In the genomic region with DNA sequence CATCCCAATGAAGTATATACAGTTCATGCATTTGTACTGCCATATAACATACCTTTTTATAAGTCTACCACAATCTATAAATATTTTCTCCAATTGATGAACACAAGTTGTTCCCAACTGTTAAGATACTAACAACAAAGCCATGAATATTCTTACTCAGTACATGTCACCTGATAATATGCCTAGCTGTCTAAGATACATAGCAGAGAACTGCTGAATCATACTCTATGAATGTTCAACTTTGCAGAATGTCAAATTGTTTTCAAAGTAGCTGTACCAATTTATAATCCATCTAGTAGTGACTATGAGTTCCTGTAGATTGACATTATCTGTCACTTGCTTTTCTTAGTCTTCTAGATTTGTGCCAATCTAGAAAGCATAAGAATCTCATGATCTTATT, we compare ENCODE assay signal across 21 cellular contexts.
DNase-seq lines count a peak whose midpoint lies in the region; ATAC-seq and TF ChIP-seq lines count a peak whose summit lies in the region.
"Had no signal": no experiment of that assay in that cellular context is flagged by ENCODE, and none has a peak within 500 bp of the region (broad histone marks: within the 10 kb centered on the region; RNA-seq: fewer than 3 reads in every experiment).

No MANE protein-coding gene starts in this region.

- peaks cover 77% of the 10 kb centered on the region for H3K79me2 ChIP-seq in Karpas-422 (ENCODE audit: low read length)

- ATAC-seq in HG02588 (IDR thresholded peaks at IDR 0.05; ENCODE audit: unreplicated experiment) (no peak), GM21786 (IDR thresholded peaks at IDR 0.05; ENCODE audit: unreplicated experiment) (no peak)
- ATAC-seq: activated naive CD8-positive, alpha-beta T cell treated with anti-CD3 and anti-CD28 coated beads, Interleukin-2, amount 50 U/mL, for 24 hours; stimulated activated naive CD8-positive, alpha-beta T cell treated with anti-CD3 and anti-CD28 coated beads, Interleukin-15, amount 100 ng/mL, for 72 hours had no signal

- no peak overlapping the region for H3K4me3 Mint-ChIP-seq in nephron progenitor cell
- H3K4me3 Mint-ChIP-seq: activated CD4-positive, alpha-beta memory T cell treated with anti-CD3 and anti-CD28 coated beads for 36 hours; activated naive CD8-positive, alpha-beta T cell treated with anti-CD3 and anti-CD28 coated beads, Interleukin-2, amount 50 U/mL, for 24 hours; activated T-helper 1 cell treated with anti-CD3 and anti-CD28 coated beads, Interleukin-12 subunit alpha, Interleukin-12 subunit beta, Interleukin-2, Interleukin-4 antibody, amounts not matched to agents 30 ng/mL and 10 ng/mL and 1 ng/mL, durations not matched to agents 14 hours and 24 hours and 36 hours; mesothelial cell of epicardium; stimulated activated naive CD8-positive, alpha-beta T cell treated with anti-CD3 and anti-CD28 coated beads, Interleukin-15, amount 100 ng/mL, for 72 hours had no signal

- no peaks in the 10 kb centered on the region for H3K4me1 Mint-ChIP-seq in nephron progenitor cell
- H3K4me1 Mint-ChIP-seq: activated naive CD8-positive, alpha-beta T cell treated with anti-CD3 and anti-CD28 coated beads, Interleukin-2, amount 50 U/mL, for 24 hours; stimulated activated naive CD8-positive, alpha-beta T cell treated with anti-CD3 and anti-CD28 coated beads, Interleukin-15, amount 100 ng/mL, for 72 hours had no signal

- no peaks in the 10 kb centered on the region for H3K27me3 Mint-ChIP-seq in nephron progenitor cell (ENCODE audit: low read depth, poor library complexity)
- H3K27me3 Mint-ChIP-seq: activated CD4-positive, alpha-beta memory T cell treated with anti-CD3 and anti-CD28 coated beads for 36 hours; activated naive CD8-positive, alpha-beta T cell treated with anti-CD3 and anti-CD28 coated beads, Interleukin-2, amount 50 U/mL, for 24 hours; stimulated activated naive CD8-positive, alpha-beta T cell treated with anti-CD3 and anti-CD28 coated beads, Interleukin-15, amount 100 ng/mL, for 72 hours had no signal

- H3K4me1 ChIP-seq in Karpas-422 (ENCODE audit: low read length), result no peaks in the 10 kb centered on the region

- no peaks in the 10 kb centered on the region for H4K20me1 ChIP-seq in Karpas-422 (ENCODE audit: insufficient read depth, low read depth, low read length)

- H3K4me3 ChIP-seq in AG10803 (ENCODE audit: low read length) (no peak overlapping the region), Karpas-422 (ENCODE audit: low read length) (no peak overlapping the region), epithelial cell of esophagus (ENCODE audit: low read length) (no peak overlapping the region)
- H3K4me3 ChIP-seq: PC-9, spleen had no signal

- TF ChIP-seq CTCF in AG10803 (conservative IDR thresholded peaks at IDR 0.05; ENCODE audit: low read length) (no peak), epithelial cell of esophagus (IDR thresholded peaks at IDR 0.05; ENCODE audit: insufficient read depth, low read depth, low read length, missing control alignments) (no peak), nephron progenitor cell (IDR thresholded peaks at IDR 0.05) (no peak)

- no peak overlapping the region for H2AFZ ChIP-seq in Karpas-422 (ENCODE audit: low read length)
- H2AFZ ChIP-seq: PC-9 had no signal

- H3K9me3 ChIP-seq in Karpas-422 (ENCODE audit: low read length), result no peaks in the 10 kb centered on the region
- H3K9me3 ChIP-seq: spleen had no signal

- H3K27me3 ChIP-seq in Karpas-422 (ENCODE audit: low read length), result no peaks in the 10 kb centered on the region
- H3K27me3 ChIP-seq: spleen had no signal

- peak overlapping the region; percentile 1 for H3K27ac Mint-ChIP-seq in nephron progenitor cell
- H3K27ac Mint-ChIP-seq: activated CD4-positive, alpha-beta memory T cell treated with anti-CD3 and anti-CD28 coated beads for 36 hours; activated naive CD8-positive, alpha-beta T cell treated with anti-CD3 and anti-CD28 coated beads, Interleukin-2, amount 50 U/mL, for 24 hours; activated T-helper 1 cell treated with anti-CD3 and anti-CD28 coated beads, Interleukin-12 subunit alpha, Interleukin-12 subunit beta, Interleukin-2, Interleukin-4 antibody, amounts not matched to agents 30 ng/mL and 10 ng/mL and 1 ng/mL, durations not matched to agents 14 hours and 24 hours and 36 hours; mesothelial cell of epicardium had no signal

- H3K27ac ChIP-seq in Karpas-422 (ENCODE audit: low read length), result peak overlapping the region; percentile 27; the same call in 1 of the 2 replicates
- H3K27ac ChIP-seq: PC-9, spleen had no signal

- H3K9ac ChIP-seq in Karpas-422 (ENCODE audit: low read length), result no peak overlapping the region

- peak; percentile 6 for DNase-seq in AG10803 (ENCODE audit: low read depth)
- DNase-seq in Karpas-422, result no peak
- peak; percentile 18 for DNase-seq in epithelial cell of esophagus (ENCODE audit: low read depth)
- no peak for DNase-seq in nephron progenitor cell
- DNase-seq in NCI-H82 treated with DMSO at 0.1 percent for 48 hours (lab: John Stamatoyannopoulos, UW; ENCODE audit: unreplicated experiment), result no peak
- DNase-seq in NCI-H1436 (lab: John Stamatoyannopoulos, UW), result no peak
- DNase-seq: activated CD4-positive, alpha-beta memory T cell treated with anti-CD3 and anti-CD28 coated beads for 36 hours; activated naive CD8-positive, alpha-beta T cell treated with anti-CD3 and anti-CD28 coated beads, Interleukin-2, amount 50 U/mL, for 24 hours; AML-193; glutamatergic neuron; islet precursor cell; Kasumi-1; NCI-H146; NCI-H526; PC-9; spleen; stimulated activated naive CD8-positive, alpha-beta T cell treated with anti-CD3 and anti-CD28 coated beads, Interleukin-15, amount 100 ng/mL, for 72 hours had no signal

- no peaks in the 10 kb centered on the region for H3K9me2 ChIP-seq in Karpas-422 (replicated peaks; ENCODE audit: insufficient read depth, low read length)

- H3K36me3 Mint-ChIP-seq in nephron progenitor cell (ENCODE audit: low read depth), result no peaks in the 10 kb centered on the region
- H3K36me3 Mint-ChIP-seq: activated CD4-positive, alpha-beta memory T cell treated with anti-CD3 and anti-CD28 coated beads for 36 hours; mesothelial cell of epicardium had no signal

- H3K4me2 ChIP-seq in Karpas-422 (ENCODE audit: low read depth, low read length, poor library complexity, severe bottlenecking), result no peak overlapping the region
- H3K4me2 ChIP-seq: PC-9 had no signal

- no peaks in the 10 kb centered on the region for H3K36me3 ChIP-seq in Karpas-422 (ENCODE audit: insufficient read depth, low read length)
- H3K36me3 ChIP-seq: spleen had no signal

- H3K9me3 Mint-ChIP-seq in nephron progenitor cell, result no peaks in the 10 kb centered on the region
- H3K9me3 Mint-ChIP-seq: activated CD4-positive, alpha-beta memory T cell treated with anti-CD3 and anti-CD28 coated beads for 36 hours; activated naive CD8-positive, alpha-beta T cell treated with anti-CD3 and anti-CD28 coated beads, Interleukin-2, amount 50 U/mL, for 24 hours; activated T-helper 1 cell treated with anti-CD3 and anti-CD28 coated beads, Interleukin-12 subunit alpha, Interleukin-12 subunit beta, Interleukin-2, Interleukin-4 antibody, amounts not matched to agents 30 ng/mL and 10 ng/mL and 1 ng/mL, durations not matched to agents 14 hours and 24 hours and 36 hours; mesothelial cell of epicardium; stimulated activated naive CD8-positive, alpha-beta T cell treated with anti-CD3 and anti-CD28 coated beads, Interleukin-15, amount 100 ng/mL, for 72 hours had no signal

Comparison
In these comparisons a context has a peak if more than half of its experiments do, and no peak if none do; other contexts are left out.
1. DNase-seq: peak in AG10803 (single experiment) and epithelial cell of esophagus (single experiment); none in Karpas-422 (single experiment), nephron progenitor cell (single experiment), NCI-H82 treated with DMSO at 0.1 percent for 48 hours (single experiment) and NCI-H1436 (single experiment).